ENCODE assay signal across 21 cellular contexts in the genomic region with DNA sequence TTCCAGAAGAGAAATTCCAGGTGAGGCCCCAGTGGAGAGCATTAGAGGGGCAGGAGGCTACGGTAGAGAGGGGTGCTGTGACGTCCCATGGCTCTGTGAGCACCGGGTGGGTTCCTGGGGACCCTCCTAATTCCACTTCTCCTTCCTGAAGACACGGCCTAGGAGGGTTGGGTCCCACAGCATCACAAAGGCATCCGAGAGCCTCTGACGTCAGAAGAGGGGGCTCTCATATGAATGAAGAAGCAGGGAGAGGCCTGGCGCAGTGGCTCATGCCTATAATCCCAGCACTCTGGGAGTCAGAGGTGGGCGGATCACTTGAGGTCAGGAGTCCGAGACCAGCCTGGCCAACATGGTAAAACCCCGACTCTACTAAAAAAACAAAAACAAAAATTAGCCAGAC.
"Had no signal": no experiment of that assay in that cellular context is flagged by ENCODE, and none has a peak within 500 bp of the region (broad histone marks: within the 10 kb centered on the region; RNA-seq: fewer than 3 reads in every experiment).

No MANE protein-coding gene starts in this region.

- H3K4me3 ChIP-seq: colonic mucosa, esophagus muscularis mucosa, gastroesophageal sphincter, heart left ventricle, hepatocyte, lung, psoas muscle, stomach, testis had no signal

- DNase-seq: colonic mucosa; dermis blood vessel endothelial cell; effector memory CD4-positive, alpha-beta T cell; foreskin keratinocyte; heart left ventricle; kidney; natural killer cell; posterior cingulate gyrus; psoas muscle; stimulated activated CD4-positive, alpha-beta T cell treated with anti-CD3 and anti-CD28 coated beads, Interleukin-2, amount 100 ng/mL, for 24 hours; stimulated activated CD4-positive, alpha-beta T cell treated with anti-CD3 and anti-CD28 coated beads, Interleukin-4, amount 100 ng/mL, for 24 hours; stimulated activated naive CD4-positive, alpha-beta T cell treated with Interleukin-2 at 50 U/mL for 16 hours; stomach; testis; trophoblast cell had no signal

- H3K27me3 ChIP-seq: colonic mucosa, foreskin keratinocyte, testis had no signal

- H3K4me2 ChIP-seq: hepatocyte had no signal

- H2AFZ ChIP-seq: hepatocyte had no signal

- H3K36me3 ChIP-seq: colonic mucosa, esophagus muscularis mucosa, gastroesophageal sphincter, heart left ventricle, stomach had no signal

- H3K4me1 ChIP-seq: colonic mucosa, foreskin keratinocyte, psoas muscle had no signal

- H3K27ac ChIP-seq: colonic mucosa, esophagus muscularis mucosa, foreskin keratinocyte, gastroesophageal sphincter, hepatocyte, psoas muscle, stomach, testis had no signal

- H3K9me3 ChIP-seq: colonic mucosa, esophagus muscularis mucosa, gastroesophageal sphincter, heart left ventricle, psoas muscle, stomach, testis had no signal

- ATAC-seq: foreskin keratinocyte; gastroesophageal sphincter; left lobe of liver; natural killer cell; psoas muscle; stimulated activated effector memory CD8-positive, alpha-beta T cell treated with anti-CD3 and anti-CD28 coated beads, Interleukin-12 subunit alpha, Interleukin-12 subunit beta, amount 100 ng/mL, for 72 hours had no signal
